17 cellular contexts compared by ENCODE assay signal in genomic region chr13:32453981-32454380, GRCh38. TPM values are rescaled to one million over a fixed set of nuclear protein-coding genes. Genes with fewer than 3 reads are reported as not detected.
A peak's percentile ranks its signal among the peaks of the same experiment; 100 is the strongest.
DNase-seq lines count a peak whose midpoint lies in the region; ATAC-seq and TF ChIP-seq lines count a peak whose summit lies in the region.
"Had no signal": no experiment of that assay in that cellular context is flagged by ENCODE, and none has a peak within 500 bp of the region (broad histone marks: within the 10 kb centered on the region; RNA-seq: fewer than 3 reads in every experiment).

No MANE protein-coding gene starts in this region.

- no peak for DNase-seq in activated T-cell treated with anti-CD3 and anti-CD28 coated beads, Interleukin-2, amount 50 U/mL, for 72 hours
- no peak for DNase-seq in activated T-cell treated with anti-CD3 and anti-CD28 coated beads, Interleukin-2, amount 50 U/mL, for 4 hours
- DNase-seq in choroid plexus epithelial cell (ENCODE audit: low read depth): peak; percentile 47
- DNase-seq in fibroblast of villous mesenchyme (ENCODE audit: low read depth): peak; percentile 24
- DNase-seq in NCI-H1105 treated with DMSO at 0.1 percent for 48 hours (lab: John Stamatoyannopoulos, UW): no peak
- no peak for DNase-seq in CD8-positive, alpha-beta memory T cell
- no peak for DNase-seq in brain microvascular endothelial cell
- DNase-seq: AML-193; CD4-positive, CD25-positive, alpha-beta regulatory T cell; DMS79; EL; HFFc6 had no signal

- peaks cover 6% of the 10 kb centered on the region for H3K4me1 Mint-ChIP-seq in activated T-cell treated with anti-CD3 and anti-CD28 coated beads, Interleukin-2, amount 50 U/mL, for 72 hours (ENCODE audit: low read depth)
- H3K4me1 Mint-ChIP-seq in activated T-cell treated with anti-CD3 and anti-CD28 coated beads, Interleukin-2, amount 50 U/mL, for 4 hours (ENCODE audit: low read depth): no peaks in the 10 kb centered on the region
- H3K4me1 Mint-ChIP-seq in nephron: peaks cover 6% of the 10 kb centered on the region
- H3K4me1 Mint-ChIP-seq in CD8-positive, alpha-beta memory T cell: peaks cover 0 to 7% (median 5%) of the 10 kb centered on the region in 3 donors

- TF ChIP-seq CTCF in choroid plexus epithelial cell (conservative IDR thresholded peaks at IDR 0.05; ENCODE audit: low read depth, low read length) (no peak), fibroblast of villous mesenchyme (IDR thresholded peaks at IDR 0.05; ENCODE audit: insufficient read depth, low read depth, low read length) (no peak), nephron (IDR thresholded peaks at IDR 0.05; ENCODE audit: unreplicated experiment in 3 of 3) (no peak), brain microvascular endothelial cell (IDR thresholded peaks at IDR 0.05; ENCODE audit: low read depth, low read length, missing control alignments) (no peak)

- no peaks in the 10 kb centered on the region for H3K27me3 ChIP-seq in CD8-positive, alpha-beta memory T cell (ENCODE audit: insufficient read depth, low read length, poor library complexity, severe bottlenecking)
- H3K27me3 ChIP-seq in brain microvascular endothelial cell (replicated peaks): no peaks in the 10 kb centered on the region
- H3K27me3 ChIP-seq: BLaER1 treated with 17β-estradiol and CSF1 and Interleukin-3, amounts not matched to agents 10 nM and 100 nM had no signal

- H3K36me3 ChIP-seq in CD8-positive, alpha-beta memory T cell (ENCODE audit: insufficient read depth, low read length): no peaks in the 10 kb centered on the region
- H3K36me3 ChIP-seq in brain microvascular endothelial cell (replicated peaks): no peaks in the 10 kb centered on the region
- H3K36me3 ChIP-seq: HAP-1 had no signal

- POLR2A ChIA-PET in CD8-positive, alpha-beta memory T cell (lab: Charles Lee): no interaction called here

- H3K4me3 Mint-ChIP-seq in activated T-cell treated with anti-CD3 and anti-CD28 coated beads, Interleukin-2, amount 50 U/mL, for 72 hours: no peak overlapping the region
- no peak overlapping the region for H3K4me3 Mint-ChIP-seq in activated T-cell treated with anti-CD3 and anti-CD28 coated beads, Interleukin-2, amount 50 U/mL, for 4 hours
- H3K4me3 Mint-ChIP-seq in nephron: no peak overlapping the region
- H3K4me3 Mint-ChIP-seq in CD8-positive, alpha-beta memory T cell: no peak overlapping the region
- H3K4me3 Mint-ChIP-seq: CD4-positive, CD25-positive, alpha-beta regulatory T cell; HFFc6 had no signal

- H3K27me3 Mint-ChIP-seq in activated T-cell treated with anti-CD3 and anti-CD28 coated beads, Interleukin-2, amount 50 U/mL, for 72 hours (ENCODE audit: low read depth): no peaks in the 10 kb centered on the region
- H3K27me3 Mint-ChIP-seq in activated T-cell treated with anti-CD3 and anti-CD28 coated beads, Interleukin-2, amount 50 U/mL, for 4 hours (ENCODE audit: low read depth): no peaks in the 10 kb centered on the region
- no peaks in the 10 kb centered on the region for H3K27me3 Mint-ChIP-seq in nephron (ENCODE audit: low read depth)
- H3K27me3 Mint-ChIP-seq in CD8-positive, alpha-beta memory T cell: no peaks in the 10 kb centered on the region
- H3K27me3 Mint-ChIP-seq: CD4-positive, CD25-positive, alpha-beta regulatory T cell had no signal

- peaks cover 17 to 25% of the 10 kb centered on the region in 2 donors for H3K36me3 Mint-ChIP-seq in activated T-cell treated with anti-CD3 and anti-CD28 coated beads, Interleukin-2, amount 50 U/mL, for 72 hours (ENCODE audit: insufficient read depth in 2 of 2)
- H3K36me3 Mint-ChIP-seq in activated T-cell treated with anti-CD3 and anti-CD28 coated beads, Interleukin-2, amount 50 U/mL, for 4 hours (ENCODE audit: insufficient read depth): peaks cover 28% of the 10 kb centered on the region
- peaks cover 46% of the 10 kb centered on the region for H3K36me3 Mint-ChIP-seq in nephron (ENCODE audit: low read depth)
- peaks cover 25 to 55% (median 41%) of the 10 kb centered on the region in 3 donors for H3K36me3 Mint-ChIP-seq in CD8-positive, alpha-beta memory T cell

- peaks cover 12 to 13% of the 10 kb centered on the region in 2 donors for H3K9me3 Mint-ChIP-seq in activated T-cell treated with anti-CD3 and anti-CD28 coated beads, Interleukin-2, amount 50 U/mL, for 72 hours
- H3K9me3 Mint-ChIP-seq in activated T-cell treated with anti-CD3 and anti-CD28 coated beads, Interleukin-2, amount 50 U/mL, for 4 hours: peaks cover 24% of the 10 kb centered on the region
- peaks cover 31% of the 10 kb centered on the region for H3K9me3 Mint-ChIP-seq in nephron
- peaks cover 22 to 27% (median 25%) of the 10 kb centered on the region in 5 donors for H3K9me3 Mint-ChIP-seq in CD8-positive, alpha-beta memory T cell

- no peak overlapping the region for H3K4me3 ChIP-seq in choroid plexus epithelial cell (ENCODE audit: low read depth, low read length)
- H3K4me3 ChIP-seq in fibroblast of villous mesenchyme (ENCODE audit: low read depth, low read length): no peak overlapping the region
- H3K4me3 ChIP-seq in CD8-positive, alpha-beta memory T cell (ENCODE audit: low read length): no peak overlapping the region
- no peak overlapping the region for H3K4me3 ChIP-seq in brain microvascular endothelial cell (ENCODE audit: low read depth, low read length)
- H3K4me3 ChIP-seq: BLaER1 treated with 17β-estradiol and CSF1 and Interleukin-3, amounts not matched to agents 10 nM and 100 nM; HAP-1 had no signal

- no peak overlapping the region for H3K27ac ChIP-seq in CD8-positive, alpha-beta memory T cell (ENCODE audit: low read depth, low read length)
- no peak overlapping the region for H3K27ac ChIP-seq in brain microvascular endothelial cell
- H3K27ac ChIP-seq: 22Rv1, HL-60 had no signal

- H3K9me3 ChIP-seq in CD8-positive, alpha-beta memory T cell (ENCODE audit: low read length): peaks cover 13% of the 10 kb centered on the region
- H3K9me3 ChIP-seq: HAP-1 had no signal

- ATAC-seq in activated T-cell treated with anti-CD3 and anti-CD28 coated beads, Interleukin-2, amount 50 U/mL, for 72 hours (replicated peaks in 1 of 2): no peak
- ATAC-seq in activated T-cell treated with anti-CD3 and anti-CD28 coated beads, Interleukin-2, amount 50 U/mL, for 4 hours: no peak

- in situ Hi-C loops in brain microvascular endothelial cell (cut with HindIII; ENCODE audit: low pct_ligation_motif_present, low sequenced_read_pairs): no loop called here

- H3K4me1 ChIP-seq in CD8-positive, alpha-beta memory T cell (ENCODE audit: insufficient read depth, low read length): no peaks in the 10 kb centered on the region
- H3K4me1 ChIP-seq: HAP-1 had no signal

- CTCF ChIA-PET in CD8-positive, alpha-beta memory T cell (lab: Charles Lee): interaction anchor here (1.2 kb wide), 1 partner anchor 11 kb away, joined by 3 read pairs; no protein-coding TSS in a partner anchor

- H3K27ac Mint-ChIP-seq in activated T-cell treated with anti-CD3 and anti-CD28 coated beads, Interleukin-2, amount 50 U/mL, for 72 hours: peak overlapping the region; percentile 88
- peak overlapping the region in 2 of 3 experiments; percentile 22 to 34 for H3K27ac Mint-ChIP-seq in nephron
- no peak overlapping the region for H3K27ac Mint-ChIP-seq in CD8-positive, alpha-beta memory T cell
- H3K27ac Mint-ChIP-seq: CD4-positive, CD25-positive, alpha-beta regulatory T cell; HFFc6 had no signal

RNA-seq across cellular contexts. Expression of gene N4BP2L1, which starts 26.1 kb away (rescaled TPM):
- 10 to 100 TPM; 38.4 to 51.5 TPM for total RNA-seq in activated T-cell treated with anti-CD3 and anti-CD28 coated beads, Interleukin-2, amount 50 U/mL, for 72 hours
- 1 to 10 TPM; 5.1 to 7.3 (median 5.4) TPM for total RNA-seq in activated T-cell treated with anti-CD3 and anti-CD28 coated beads, Interleukin-2, amount 50 U/mL, for 4 hours
- total RNA-seq in fibroblast of villous mesenchyme: 1.3 and 1.7 TPM in 2 replicates
- total RNA-seq in CD8-positive, alpha-beta memory T cell: 10 to 100 TPM; 15.1 to 16.8 TPM
- polyA plus RNA-seq in CD8-positive, alpha-beta memory T cell: 54.3 TPM

Comparison
In these comparisons a context has a peak if more than half of its experiments do, and no peak if none do; other contexts are left out.
1. DNase-seq: peak in choroid plexus epithelial cell (single experiment) and fibroblast of villous mesenchyme (single experiment); none in activated T-cell treated with anti-CD3 and anti-CD28 coated beads, Interleukin-2, amount 50 U/mL, for 72 hours (0 of 2), activated T-cell treated with anti-CD3 and anti-CD28 coated beads, Interleukin-2, amount 50 U/mL, for 4 hours (single experiment), NCI-H1105 treated with DMSO at 0.1 percent for 48 hours (single experiment), CD8-positive, alpha-beta memory T cell (0 of 5) and brain microvascular endothelial cell (single experiment).
2. H3K27ac Mint-ChIP-seq: peak in activated T-cell treated with anti-CD3 and anti-CD28 coated beads, Interleukin-2, amount 50 U/mL, for 72 hours (single experiment) and nephron (2 of 3); none in CD8-positive, alpha-beta memory T cell (0 of 8).